Comparison of ENCODE assay signal across 12 cellular contexts in the genomic region with DNA sequence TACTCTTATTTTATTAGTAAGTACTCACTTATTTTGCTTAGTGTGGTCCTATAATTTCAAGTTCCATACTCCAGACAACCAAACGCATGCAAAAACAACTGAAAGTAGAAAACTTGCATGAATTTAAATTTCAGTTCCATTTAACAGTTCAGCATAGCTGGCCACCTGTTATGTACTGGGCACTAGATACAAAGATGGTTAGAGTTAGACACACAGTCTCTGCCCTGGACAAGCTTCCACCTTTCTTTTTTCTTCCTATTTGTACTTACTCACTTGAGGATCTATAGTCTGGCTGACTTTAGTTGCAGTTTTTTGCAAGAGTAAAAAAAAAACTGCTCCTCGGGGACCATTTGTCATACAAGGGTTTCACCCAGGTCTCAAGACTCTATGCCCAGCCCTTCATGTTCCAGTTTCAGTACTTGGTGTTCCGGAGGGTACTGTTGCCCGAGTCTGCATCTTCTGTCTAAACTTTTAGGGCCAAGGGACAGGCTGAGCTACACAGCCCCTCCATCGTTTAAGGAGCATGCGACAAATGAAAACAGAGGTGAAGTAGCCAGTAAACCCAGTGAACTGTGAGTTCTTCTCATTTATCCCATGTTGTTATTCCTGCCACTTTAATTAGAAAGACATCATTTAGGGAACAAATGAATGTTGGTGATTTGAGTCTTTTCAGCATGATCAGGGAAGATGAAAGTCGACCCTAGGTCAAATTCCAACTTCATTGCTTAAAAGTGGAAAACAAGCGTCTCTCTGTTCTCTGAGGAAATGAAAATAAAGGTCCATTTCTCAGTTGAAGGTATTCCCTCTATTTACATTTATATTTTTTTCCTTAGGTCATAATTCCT. TPM values are rescaled to one million over a fixed set of nuclear protein-coding genes. Genes with fewer than 3 reads are reported as not detected.
"Had no signal": no experiment of that assay in that cellular context is flagged by ENCODE, and none has a peak within 500 bp of the region (broad histone marks: within the 10 kb centered on the region; RNA-seq: fewer than 3 reads in every experiment).

No MANE protein-coding gene starts in this region.

- H3K27me3 ChIP-seq: pancreas, vagina had no signal

- ATAC-seq: gastrocnemius medialis, pancreas had no signal

- H3K27ac ChIP-seq: gastrocnemius medialis, pancreas, skin epidermis, tibial artery, vagina, WERI-Rb-1 had no signal

- H3K36me3 Mint-ChIP-seq: activated naive CD4-positive, alpha-beta T cell treated with anti-CD3 and anti-CD28 coated beads, Interleukin-2, amount 50 U/mL, for 24 hours had no signal

- H3K9me3 ChIP-seq: gastrocnemius medialis, pancreas, tibial artery, vagina had no signal

- H3K4me3 ChIP-seq: gastrocnemius medialis, pancreas, skin epidermis, tibial artery, vagina had no signal

- DNase-seq: activated CD4-positive, alpha-beta T cell treated with anti-CD3 and anti-CD28 coated beads, Interleukin-2, amount 10 ng/mL, durations not matched to agents 7 days and 5 days; activated T-cell treated with anti-CD3 and anti-CD28 coated beads, Interleukin-2, amount 50 U/mL, for 1 hour; effector memory CD4-positive, alpha-beta T cell; gastrocnemius medialis; pancreas; stimulated activated CD4-positive, alpha-beta T cell treated with anti-CD3 and anti-CD28 coated beads, Interleukin-4, amount 100 ng/mL, for 4 hours; tibial artery; WERI-Rb-1 had no signal

- H3K4me1 ChIP-seq: gastrocnemius medialis, vagina had no signal

- H3K36me3 ChIP-seq: gastrocnemius medialis, pancreas, tibial artery, vagina had no signal

- H3K9me3 Mint-ChIP-seq: activated CD4-positive, alpha-beta T cell treated with anti-CD3 and anti-CD28 coated beads, Interleukin-2, amount 10 ng/mL, durations not matched to agents 7 days and 5 days; activated naive CD4-positive, alpha-beta T cell treated with anti-CD3 and anti-CD28 coated beads, Interleukin-2, amount 50 U/mL, for 24 hours had no signal

- H3K4me3 Mint-ChIP-seq: activated CD4-positive, alpha-beta T cell treated with anti-CD3 and anti-CD28 coated beads, Interleukin-2, amount 10 ng/mL, durations not matched to agents 7 days and 5 days; activated naive CD4-positive, alpha-beta T cell treated with anti-CD3 and anti-CD28 coated beads, Interleukin-2, amount 50 U/mL, for 24 hours had no signal

- H3K27ac Mint-ChIP-seq: activated CD4-positive, alpha-beta T cell treated with anti-CD3 and anti-CD28 coated beads, Interleukin-2, amount 10 ng/mL, durations not matched to agents 7 days and 5 days; activated naive CD4-positive, alpha-beta T cell treated with anti-CD3 and anti-CD28 coated beads, Interleukin-2, amount 50 U/mL, for 24 hours had no signal

RNA-seq across cellular contexts. Expression of a gene that starts 22.4 kb away (rescaled TPM):
- total RNA-seq: activated CD4-positive, alpha-beta T cell treated with anti-CD3 and anti-CD28 coated beads, Interleukin-2, amount 10 ng/mL, durations not matched to agents 7 days and 5 days; gastrocnemius medialis; kidney epithelial cell; vagina had no signal
